1 cellular context compared by ENCODE assay signal in genomic region chr2:211766689-211767088, GRCh38.
TF ChIP-seq lines count a peak whose summit lies in the region.

No MANE protein-coding gene starts in this region.

TF ChIP-seq in HepG2, 621 proteins besides CTCF, POLR2A, EP300 and RAD21 (continued from another document):
- TF ChIP-seq, protein P1, sequence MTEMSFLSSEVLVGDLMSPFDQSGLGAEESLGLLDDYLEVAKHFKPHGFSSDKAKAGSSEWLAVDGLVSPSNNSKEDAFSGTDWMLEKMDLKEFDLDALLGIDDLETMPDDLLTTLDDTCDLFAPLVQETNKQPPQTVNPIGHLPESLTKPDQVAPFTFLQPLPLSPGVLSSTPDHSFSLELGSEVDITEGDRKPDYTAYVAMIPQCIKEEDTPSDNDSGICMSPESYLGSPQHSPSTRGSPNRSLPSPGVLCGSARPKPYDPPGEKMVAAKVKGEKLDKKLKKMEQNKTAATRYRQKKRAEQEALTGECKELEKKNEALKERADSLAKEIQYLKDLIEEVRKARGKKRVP (CRISPR knock-in tag; IDR thresholded peaks at IDR 0.05), result no peak
- no peak for TF ChIP-seq REL (CRISPR knock-in tag; conservative IDR thresholded peaks at IDR 0.05)
